Comparison of ENCODE assay signal across 8 cellular contexts in the genomic region with DNA sequence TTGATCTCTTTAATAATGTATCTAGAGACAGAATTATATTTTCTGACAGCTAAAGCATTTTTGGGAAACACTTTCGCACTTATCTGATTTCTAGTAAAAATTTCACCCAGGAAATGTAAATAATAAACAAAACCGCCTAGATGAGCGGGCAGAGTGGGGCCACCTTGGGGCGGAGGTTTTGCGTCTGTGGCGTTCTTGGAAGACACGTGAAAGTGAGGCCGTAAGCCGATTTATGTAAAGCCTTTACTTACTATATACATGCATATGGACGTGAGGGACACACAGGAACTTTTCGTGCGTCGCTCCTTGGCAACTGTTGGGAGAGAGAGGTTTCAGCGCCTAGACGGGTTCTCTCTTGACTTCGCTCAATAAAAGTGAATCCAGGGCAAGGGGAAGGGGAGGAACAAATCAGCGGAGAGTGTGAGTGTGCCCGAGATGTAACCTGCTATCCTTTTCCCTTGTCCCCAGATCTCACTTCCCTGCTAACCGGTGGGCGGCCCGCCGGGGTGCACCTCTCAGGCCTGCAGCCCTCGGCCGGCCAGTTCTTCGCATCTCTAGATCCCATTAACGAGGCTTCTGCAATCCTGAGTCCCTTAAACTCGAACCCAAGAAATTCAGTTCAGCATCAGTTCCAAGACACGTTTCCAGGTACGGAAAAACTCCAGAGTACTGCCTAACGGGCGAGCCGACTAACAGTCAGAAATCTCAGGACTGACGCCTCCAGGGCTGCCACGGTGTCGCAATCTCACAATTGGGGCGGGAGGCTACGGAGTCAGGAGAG. TPM values are rescaled to one million over a fixed set of nuclear protein-coding genes. Genes with fewer than 3 reads are reported as not detected.
DNase-seq lines count a peak whose midpoint lies in the region; TF ChIP-seq lines count a peak whose summit lies in the region.

No MANE protein-coding gene starts in this region.

- peaks cover 93% of the 10 kb centered on the region for H3K27me3 ChIP-seq in H9 (ENCODE audit: insufficient read depth, low read length)
- no peaks in the 10 kb centered on the region for H3K27me3 ChIP-seq in neutrophil

- H4K20me1 ChIP-seq in H9 (ENCODE audit: control insufficient read depth, insufficient read depth, insufficient read length): no peaks in the 10 kb centered on the region

- H3K27me3 Mint-ChIP-seq in H9 (ENCODE audit: low read depth): peaks cover 100% of the 10 kb centered on the region

- DNase-seq in H9 (peak; percentile 57), T1000 (lab: John Stamatoyannopoulos, UW) (peak; percentile 56), fibroblast of the conjunctiva (ENCODE audit: low read depth) (peak; percentile 70), NCI-H510A treated with DMSO at 0.1 percent for 48 hours (lab: John Stamatoyannopoulos, UW) (no peak), OCI-M2 (lab: John Stamatoyannopoulos, UW; ENCODE audit: unreplicated experiment) (no peak), GM19240 (ENCODE audit: insufficient read length, low spot score) (no peak)
- no peak for DNase-seq in activated CD4-positive, CD25-positive, alpha-beta regulatory T cell treated with anti-CD3 and anti-CD28 coated beads, Interleukin-2, amount 50 U/mL, for 72 hours

- peak overlapping the region; percentile 81 to 98 for H3K4me3 ChIP-seq in neutrophil (ENCODE audit: low read depth in 1 of 2, low read length in 1 of 2)

- no peak overlapping the region for H2BK20ac ChIP-seq in H9 (ENCODE audit: low read depth, low read length, poor library complexity, severe bottlenecking)

- H4K91ac ChIP-seq in H9 (ENCODE audit: insufficient read length, low read depth, low read length): no peak overlapping the region

- H3K27ac ChIP-seq in H9 (ENCODE audit: insufficient read length, low read depth, low read length) (no peak overlapping the region), neutrophil (peak overlapping the region; percentile 90)

- no CpG with 5 or more reads among the region's 37 CpGs for WGBS in H9 (ENCODE audit: extremely low coverage, insufficient read length, low lambda C conversion rate)

- no peak overlapping the region; a peak in 1 of 7 replicates for H3K27ac Mint-ChIP-seq in H9

- no peaks in the 10 kb centered on the region for H3K79me2 ChIP-seq in H9 (ENCODE audit: insufficient read depth, low read length)

- H2AK5ac ChIP-seq in H9 (ENCODE audit: insufficient read length, low read length): no peak overlapping the region

- no peak overlapping the region for H3K18ac ChIP-seq in H9 (ENCODE audit: insufficient read length, low read depth, low read length)

- H3K23ac ChIP-seq in H9 (ENCODE audit: insufficient read length, low read depth, low read length): no peak overlapping the region

- no peak overlapping the region for H3K4ac ChIP-seq in H9 (ENCODE audit: low read depth, low read length)

- H3K9me3 Mint-ChIP-seq in H9: peaks cover 0 to 3% of the 10 kb centered on the region in 2 experiments; a peak in 1 of 5 replicates

- peaks cover 55 to 75% of the 10 kb centered on the region in 2 experiments for H3K4me1 Mint-ChIP-seq in H9

- no peak overlapping the region for H2BK15ac ChIP-seq in H9 (ENCODE audit: low read depth, low read length)

- no peak overlapping the region for H2BK5ac ChIP-seq in H9 (ENCODE audit: insufficient read length, low read length)

- no peaks in the 10 kb centered on the region for H3K79me1 ChIP-seq in H9 (ENCODE audit: insufficient read depth, low read depth, low read length, poor library complexity, severe bottlenecking)

- no peak overlapping the region for H2AFZ ChIP-seq in H9 (ENCODE audit: low read length)

- peaks cover 16% of the 10 kb centered on the region for H3K23me2 ChIP-seq in H9 (ENCODE audit: insufficient read length, low read depth, low read length, poor library complexity, severe bottlenecking)

- no peak overlapping the region for H4K8ac ChIP-seq in H9 (replicated peaks; ENCODE audit: insufficient read length, low read depth, low read length)

- H2BK120ac ChIP-seq in H9 (ENCODE audit: low read depth, low read length, poor library complexity, severe bottlenecking): no peak overlapping the region

- no peaks in the 10 kb centered on the region; a peak in 2 of 7 replicates for H3K36me3 Mint-ChIP-seq in H9 (ENCODE audit: insufficient read depth in 1 of 3, low read depth in 3 of 3)

- no peak overlapping the region for H3T11ph ChIP-seq in H9 (ENCODE audit: low read length)

- H3K4me3 Mint-ChIP-seq in H9: peak overlapping the region; percentile 44 to 66; a peak in 4 of 5 replicates

- TF ChIP-seq CTCF in H9 (conservative IDR thresholded peaks at IDR 0.05): no peak
- TF ChIP-seq CTCF in neutrophil (IDR thresholded peaks at IDR 0.05): peak; percentile 10

- peaks cover 45% of the 10 kb centered on the region for H3K36me3 ChIP-seq in neutrophil

- H2BK12ac ChIP-seq in H9 (ENCODE audit: insufficient read length, low read depth, low read length): no peak overlapping the region

- H3K4me1 ChIP-seq in H9 (ENCODE audit: insufficient read depth, low read length) (no peaks in the 10 kb centered on the region), neutrophil (ENCODE audit: control insufficient read depth in 1 of 2, insufficient read depth in 1 of 2, low read depth in 1 of 2, low read length in 1 of 2) (peaks cover 68 to 72% of the 10 kb centered on the region in 2 experiments)

- no peak overlapping the region for H3K56ac ChIP-seq in H9 (ENCODE audit: insufficient read length, low read depth, low read length)

- H3K9ac ChIP-seq in H9 (ENCODE audit: extremely low read depth, insufficient read length, low read length): no peak overlapping the region

- no peak overlapping the region for H4K5ac ChIP-seq in H9 (ENCODE audit: insufficient read length, low read depth, low read length)

- H3K9me3 ChIP-seq in H9 (ENCODE audit: control insufficient read depth, low read depth, low read length) (no peaks in the 10 kb centered on the region), neutrophil (peaks cover 4% of the 10 kb centered on the region)

- H3K14ac ChIP-seq in H9 (ENCODE audit: insufficient read depth, low read length): no peak overlapping the region

- peak overlapping the region; percentile 42 for H3K4me2 ChIP-seq in H9 (ENCODE audit: insufficient read depth, insufficient read length, low read length)

RNA-seq across cellular contexts. Expression of a gene that starts 1.7 kb away (rescaled TPM):
- total RNA-seq in H9 (2021): 0.37 and 0.88 TPM in 2 replicates

Comparison
In these comparisons a context has a peak if more than half of its experiments do, and no peak if none do; other contexts are left out.
1. DNase-seq: peak in H9 (single experiment), T1000 (single experiment) and fibroblast of the conjunctiva (single experiment); none in NCI-H510A treated with DMSO at 0.1 percent for 48 hours (single experiment), OCI-M2 (single experiment), GM19240 (single experiment) and activated CD4-positive, CD25-positive, alpha-beta regulatory T cell treated with anti-CD3 and anti-CD28 coated beads, Interleukin-2, amount 50 U/mL, for 72 hours (single experiment).